ENCODE assay signal across 11 cellular contexts in the genomic region with DNA sequence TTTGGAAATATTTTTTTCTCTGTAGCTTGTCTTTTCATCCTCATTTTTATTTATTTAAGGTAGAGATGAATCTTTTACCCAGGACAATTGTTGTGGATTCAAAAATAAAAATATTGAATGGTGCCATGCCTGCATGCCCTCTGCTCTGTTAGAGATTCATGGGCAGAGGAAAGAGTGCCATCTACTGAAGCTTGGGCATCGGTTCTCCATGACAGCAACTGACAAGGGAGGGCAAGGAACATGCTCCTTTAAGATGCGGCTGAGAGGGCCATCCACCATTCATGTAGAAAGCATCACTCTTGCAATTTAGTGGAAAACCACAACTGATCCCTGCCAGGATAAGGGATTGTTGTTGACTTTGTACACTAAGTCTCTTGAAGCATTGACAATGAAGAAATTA.
DNase-seq lines count a peak whose midpoint lies in the region; ATAC-seq and TF ChIP-seq lines count a peak whose summit lies in the region.
"Had no signal": no experiment of that assay in that cellular context is flagged by ENCODE, and none has a peak within 500 bp of the region (broad histone marks: within the 10 kb centered on the region; RNA-seq: fewer than 3 reads in every experiment).

No MANE protein-coding gene starts in this region.

- ATAC-seq in DND-41 (ENCODE audit: insufficient read depth, low read depth) (0 out of 3 replicates have a peak, but pooled peaks have one; percentile 12), mucosa of descending colon (peak; percentile 71), omental fat pad (ENCODE audit: low FRiP score) (no peak)
- ATAC-seq: GM12878 had no signal

- DNase-seq in DND-41 (no peak), dermis blood vessel endothelial cell (peak; percentile 42), mucosa of descending colon (peak in 1 of 3 donors; percentile 44), NOMO-1 treated with DMSO at 0.1 percent for 48 hours (lab: John Stamatoyannopoulos, UW; ENCODE audit: unreplicated experiment) (no peak), retina (no peak), omental fat pad (ENCODE audit: low spot score) (no peak), NCI-H524 treated with DMSO at 0.1 percent for 48 hours (lab: John Stamatoyannopoulos, UW) (no peak)
- DNase-seq: activated CD4-positive, alpha-beta T cell treated with anti-CD3 and anti-CD28 coated beads, Interleukin-2, amount 10 ng/mL, durations not matched to agents 24 days and 14 days had no signal

- no peak overlapping the region for H3K9ac ChIP-seq in DND-41 (ENCODE audit: low read depth, low read length)

- peaks cover 3% of the 10 kb centered on the region for H3K27me3 ChIP-seq in DND-41 (ENCODE audit: insufficient read depth, low read length, poor library complexity)

- H3K4me2 ChIP-seq in DND-41 (ENCODE audit: insufficient read depth, low read length), result no peak overlapping the region

- H3K79me2 ChIP-seq in DND-41 (ENCODE audit: insufficient read depth, low read length), result no peaks in the 10 kb centered on the region

- H4K20me1 ChIP-seq in DND-41 (ENCODE audit: insufficient read depth, low read length), result no peaks in the 10 kb centered on the region

- no peak overlapping the region for H3K27ac ChIP-seq in DND-41 (ENCODE audit: low read length)
- H3K27ac ChIP-seq: skin epidermis had no signal

- TF ChIP-seq CTCF in DND-41 (IDR thresholded peaks at IDR 0.05; ENCODE audit: borderline replicate concordance, extremely low read depth, low read length, poor library complexity, severe bottlenecking) (peak; percentile 14), LNCAP (IDR thresholded peaks at IDR 0.05) (peak; percentile 46; the same call in 1 of the 2 replicates), mucosa of descending colon (IDR thresholded peaks at IDR 0.05) (no peak), omental fat pad (IDR thresholded peaks at IDR 0.05) (no peak)

- H3K9me3 ChIP-seq in DND-41 (ENCODE audit: insufficient read depth, low read length, severe bottlenecking), result no peaks in the 10 kb centered on the region
- H3K9me3 ChIP-seq in mucosa of descending colon, result no peaks in the 10 kb centered on the region

- intact Hi-C loops in mucosa of descending colon (cut with DNase I, micrococcal nuclease), result loop anchor here in 1 of 2 donors (5.0 kb wide), 1 partner anchor 298 kb away; no protein-coding TSS in a partner anchor

- H3K4me3 ChIP-seq in DND-41 (ENCODE audit: low read depth in 1 of 2, low read length in 2 of 2) (no peak overlapping the region), mucosa of descending colon (no peak overlapping the region)
- H3K4me3 ChIP-seq: GM12878, skin epidermis had no signal

- H3K4me1 ChIP-seq in DND-41 (ENCODE audit: insufficient read depth, low read length), result no peaks in the 10 kb centered on the region
- H3K4me1 ChIP-seq in mucosa of descending colon (ENCODE audit: low read depth), result no peaks in the 10 kb centered on the region

- H3K36me3 ChIP-seq in DND-41 (ENCODE audit: insufficient read depth, low read length), result no peaks in the 10 kb centered on the region
- no peaks in the 10 kb centered on the region for H3K36me3 ChIP-seq in mucosa of descending colon (ENCODE audit: low read depth)

- no peak overlapping the region for H2AFZ ChIP-seq in DND-41 (ENCODE audit: low read depth, low read length)

Comparison
In these comparisons a context has a peak if more than half of its experiments do, and no peak if none do; other contexts are left out.
1. CTCF ChIP-seq: peak in DND-41 (single experiment) and LNCAP (single experiment); none in mucosa of descending colon (single experiment) and omental fat pad (0 of 3).